ENCODE assay signal across 8 cellular contexts in genomic region chr15:99566157-99566900, GRCh38. TPM values are rescaled to one million over a fixed set of nuclear protein-coding genes. Genes with fewer than 3 reads are reported as not detected.
DNase-seq lines count a peak whose midpoint lies in the region; ATAC-seq, FAIRE-seq and TF ChIP-seq lines count a peak whose summit lies in the region.

No MANE protein-coding gene starts in this region.

- H3K9ac ChIP-seq in BLaER1 treated with 17β-estradiol and CSF1 and Interleukin-3, amounts not matched to agents 10 nM and 100 nM, result peak overlapping the region; percentile 93 to 99 (median 96)

- peaks cover 46 to 67% (median 51%) of the 10 kb centered on the region in 10 experiments for H3K4me1 ChIP-seq in BLaER1 treated with 17β-estradiol and CSF1 and Interleukin-3, amounts not matched to agents 10 nM and 100 nM
- peaks cover 4% of the 10 kb centered on the region for H3K4me1 ChIP-seq in effector memory CD4-positive, alpha-beta T cell (ENCODE audit: control insufficient read depth, insufficient read depth, low read length, poor library complexity, severe bottlenecking)
- peaks cover 18% of the 10 kb centered on the region for H3K4me1 ChIP-seq in thymus (ENCODE audit: control insufficient read depth, insufficient read depth, low read length)

- peak overlapping the region; percentile 88 to 95 (median 92) for H3K4me3 ChIP-seq in BLaER1 treated with 17β-estradiol and CSF1 and Interleukin-3, amounts not matched to agents 10 nM and 100 nM
- H3K4me3 ChIP-seq in HFF-Myc (replicated peaks; ENCODE audit: low read depth, low read length) (peak overlapping the region; percentile 66), thymus (ENCODE audit: low read length) (peak overlapping the region; percentile 59)
- H3K4me3 ChIP-seq in effector memory CD4-positive, alpha-beta T cell (ENCODE audit: insufficient read depth, low read depth, low read length, poor library complexity, severe bottlenecking), result peak overlapping the region; percentile 84

- peaks cover 0 to 11% (median 8%) of the 10 kb centered on the region in 11 experiments; a peak in 10 of 22 replicates for H3K9me3 ChIP-seq in BLaER1 treated with 17β-estradiol and CSF1 and Interleukin-3, amounts not matched to agents 10 nM and 100 nM (replicated peaks in 1 of 11)
- no peaks in the 10 kb centered on the region for H3K9me3 ChIP-seq in effector memory CD4-positive, alpha-beta T cell (ENCODE audit: control insufficient read depth, low read length)
- H3K9me3 ChIP-seq in thymus (ENCODE audit: control insufficient read depth), result no peaks in the 10 kb centered on the region

- peak; percentile 11 for ATAC-seq in memory B cell (ENCODE audit: low read depth)

- H3K4me1 Mint-ChIP-seq in memory B cell, result peaks cover 39% of the 10 kb centered on the region

- H3K27ac ChIP-seq in BLaER1 treated with 17β-estradiol and CSF1 and Interleukin-3, amounts not matched to agents 10 nM and 100 nM, result peak overlapping the region; percentile 95 to 99 (median 98)
- peak overlapping the region; percentile 86 for H3K27ac ChIP-seq in effector memory CD4-positive, alpha-beta T cell (ENCODE audit: insufficient read depth, low read length, poor library complexity, severe bottlenecking)
- peak overlapping the region; percentile 89 for H3K27ac ChIP-seq in thymus (ENCODE audit: low read depth)

- DNase-seq in HFF-Myc (ENCODE audit: extremely low read depth, low read depth) (no peak), T-helper 9 cell (peak; percentile 24), memory B cell (ENCODE audit: low spot score in 2 of 2) (peak; percentile 39 to 65), NCI-H2196 treated with DMSO at 0.1 percent for 48 hours (lab: John Stamatoyannopoulos, UW; ENCODE audit: unreplicated experiment) (no peak), RCC 7860 (ENCODE audit: low spot score) (no peak)
- DNase-seq in effector memory CD4-positive, alpha-beta T cell, result peak in 2 of 3 donors; percentile 2 to 3

- H3K9me3 Mint-ChIP-seq in memory B cell, result no peaks in the 10 kb centered on the region

- peaks cover 0 to 23% (median 14%) of the 10 kb centered on the region in 11 experiments; a peak in 17 of 22 replicates for H3K36me3 ChIP-seq in BLaER1 treated with 17β-estradiol and CSF1 and Interleukin-3, amounts not matched to agents 10 nM and 100 nM
- H3K36me3 ChIP-seq in effector memory CD4-positive, alpha-beta T cell (ENCODE audit: control insufficient read depth, insufficient read depth, low read length), result no peaks in the 10 kb centered on the region
- no peaks in the 10 kb centered on the region for H3K36me3 ChIP-seq in thymus (ENCODE audit: control insufficient read depth, insufficient read depth)

- no peak for TF ChIP-seq CTCF in HFF-Myc (IDR thresholded peaks at IDR 0.05; ENCODE audit: low read depth, low read length, missing control alignments)

- peak overlapping the region; percentile 82 to 98 (median 92) for H3K4me2 ChIP-seq in BLaER1 treated with 17β-estradiol and CSF1 and Interleukin-3, amounts not matched to agents 10 nM and 100 nM

- no peak for FAIRE-seq in RCC 7860 (lab: Jason Lieb, UNC)

- H3K4me3 Mint-ChIP-seq in memory B cell, result peak overlapping the region; percentile 99

- peaks cover 3% of the 10 kb centered on the region for H3K36me3 Mint-ChIP-seq in memory B cell

- H3K27ac Mint-ChIP-seq in memory B cell, result peak overlapping the region; percentile 99

- no peaks in the 10 kb centered on the region for H3K27me3 Mint-ChIP-seq in memory B cell

- peaks cover 13 to 43% (median 37%) of the 10 kb centered on the region in 11 experiments; a peak in 16 of 22 replicates for H4K20me1 ChIP-seq in BLaER1 treated with 17β-estradiol and CSF1 and Interleukin-3, amounts not matched to agents 10 nM and 100 nM

- under 1% methylated on average over 69 of the region's 69 CpGs for WGBS in thymus

- H3K27me3 ChIP-seq in BLaER1 treated with 17β-estradiol and CSF1 and Interleukin-3, amounts not matched to agents 10 nM and 100 nM, result no peaks in the 10 kb centered on the region
- H3K27me3 ChIP-seq in effector memory CD4-positive, alpha-beta T cell (replicated peaks; ENCODE audit: control insufficient read depth, insufficient read depth, low read length, poor library complexity, severe bottlenecking), result no peaks in the 10 kb centered on the region
- no peaks in the 10 kb centered on the region for H3K27me3 ChIP-seq in thymus (ENCODE audit: control insufficient read depth, insufficient read depth)

RNA-seq across cellular contexts. Expression of gene MEF2A, which starts 0.5 kb away (rescaled TPM):
- 32.4 TPM for polyA plus RNA-seq in thymus

Comparison
In these comparisons a context has a peak if more than half of its experiments do, and no peak if none do; other contexts are left out.
1. DNase-seq: peak in T-helper 9 cell (single experiment), effector memory CD4-positive, alpha-beta T cell (2 of 3) and memory B cell (2 of 2); none in HFF-Myc (single experiment), NCI-H2196 treated with DMSO at 0.1 percent for 48 hours (single experiment) and RCC 7860 (single experiment).
2. Peak in every context shown above with its lines, with median percentiles within 50 percentile points of each other: H3K27ac ChIP-seq and H3K4me3 ChIP-seq.